ENCODE assay signal across 11 cellular contexts in genomic region chr2:27766287-27766661, GRCh38. TPM values are rescaled to one million over a fixed set of nuclear protein-coding genes. Genes with fewer than 3 reads are reported as not detected.
DNase-seq lines count a peak whose midpoint lies in the region; ATAC-seq, FAIRE-seq and TF ChIP-seq lines count a peak whose summit lies in the region.
"Had no signal": no experiment of that assay in that cellular context is flagged by ENCODE, and none has a peak within 500 bp of the region (broad histone marks: within the 10 kb centered on the region; RNA-seq: fewer than 3 reads in every experiment).

No MANE protein-coding gene starts in this region.

- H3K27me3 ChIP-seq in liver (ENCODE audit: control insufficient read depth in 4 of 4, insufficient read depth in 4 of 4, low read length in 3 of 4): no peaks in the 10 kb centered on the region

- H3K4me3 Mint-ChIP-seq in activated T-cell treated with anti-CD3 and anti-CD28 coated beads, Interleukin-2, amount 50 U/mL, for 4 hours: peak overlapping the region; percentile 63
- peak overlapping the region; percentile 59 for H3K4me3 Mint-ChIP-seq in activated naive CD8-positive, alpha-beta T cell treated with anti-CD3 and anti-CD28 coated beads, Interleukin-2, amount 50 U/mL, for 24 hours
- H3K4me3 Mint-ChIP-seq in stimulated activated naive CD8-positive, alpha-beta T cell treated with anti-CD3 and anti-CD28 coated beads, Interleukin-15, amount 100 ng/mL, for 72 hours: peak overlapping the region; percentile 66 to 67

- no peaks in the 10 kb centered on the region for H3K36me3 ChIP-seq in liver (ENCODE audit: control insufficient read depth in 4 of 4, insufficient read depth in 3 of 4, low read depth in 1 of 4, low read length in 3 of 4)
- H3K36me3 ChIP-seq: prostate gland had no signal

- H3K27me3 Mint-ChIP-seq in activated T-cell treated with anti-CD3 and anti-CD28 coated beads, Interleukin-2, amount 50 U/mL, for 4 hours (ENCODE audit: low read depth): peaks cover 6% of the 10 kb centered on the region
- peaks cover 12% of the 10 kb centered on the region for H3K27me3 Mint-ChIP-seq in activated naive CD8-positive, alpha-beta T cell treated with anti-CD3 and anti-CD28 coated beads, Interleukin-2, amount 50 U/mL, for 24 hours
- peaks cover 36% of the 10 kb centered on the region for H3K27me3 Mint-ChIP-seq in stimulated activated naive CD8-positive, alpha-beta T cell treated with anti-CD3 and anti-CD28 coated beads, Interleukin-15, amount 100 ng/mL, for 72 hours

- no peak for TF ChIP-seq RAD21 in liver (IDR thresholded peaks at IDR 0.05)

- H3K4me1 ChIP-seq in liver (ENCODE audit: control insufficient read depth in 4 of 4, insufficient read depth in 4 of 4, low read length in 3 of 4): peaks cover 12 to 42% (median 32%) of the 10 kb centered on the region in 4 donors
- H3K4me1 ChIP-seq: prostate gland had no signal

- peak overlapping the region in 2 of 3 donors; percentile 33 to 36 for H3K4me3 ChIP-seq in liver (ENCODE audit: low read depth in 1 of 3, low read length in 3 of 3)

- no peak for ATAC-seq in activated T-cell treated with anti-CD3 and anti-CD28 coated beads, Interleukin-2, amount 50 U/mL, for 4 hours
- no peak for ATAC-seq in activated naive CD8-positive, alpha-beta T cell treated with anti-CD3 and anti-CD28 coated beads, Interleukin-2, amount 50 U/mL, for 24 hours
- ATAC-seq in stimulated activated naive CD8-positive, alpha-beta T cell treated with anti-CD3 and anti-CD28 coated beads, Interleukin-15, amount 100 ng/mL, for 72 hours: no peak

- peak overlapping the region; percentile 79 for H3K27ac Mint-ChIP-seq in activated naive CD8-positive, alpha-beta T cell treated with anti-CD3 and anti-CD28 coated beads, Interleukin-2, amount 50 U/mL, for 24 hours
- H3K27ac Mint-ChIP-seq in stimulated activated naive CD8-positive, alpha-beta T cell treated with anti-CD3 and anti-CD28 coated beads, Interleukin-15, amount 100 ng/mL, for 72 hours: peak overlapping the region; percentile 63 to 89

- peak overlapping the region in 1 of 2 donors; percentile 14 for H3K27ac ChIP-seq in liver (ENCODE audit: low read depth in 1 of 2, low read length in 2 of 2)
- H3K27ac ChIP-seq: prostate gland had no signal

- no peak for DNase-seq in activated T-cell treated with anti-CD3 and anti-CD28 coated beads, Interleukin-2, amount 50 U/mL, for 4 hours
- DNase-seq in activated T-cell treated with anti-CD3 and anti-CD28 coated beads for 4 hours (no peak), dermis blood vessel endothelial cell (no peak), DMS153 treated with DMSO at 0.1 percent for 48 hours (lab: John Stamatoyannopoulos, UW; ENCODE audit: unreplicated experiment) (no peak), D721Med (ENCODE audit: insufficient read length, low spot score) (no peak)
- DNase-seq in activated naive CD8-positive, alpha-beta T cell treated with anti-CD3 and anti-CD28 coated beads, Interleukin-2, amount 50 U/mL, for 24 hours: no peak
- no peak for DNase-seq in stimulated activated naive CD8-positive, alpha-beta T cell treated with anti-CD3 and anti-CD28 coated beads, Interleukin-15, amount 100 ng/mL, for 72 hours
- DNase-seq: GOT3 had no signal

- no peak for FAIRE-seq in D721Med (lab: Jason Lieb, UNC)
- FAIRE-seq: islet of Langerhans had no signal

- peaks cover 15% of the 10 kb centered on the region for H3K4me1 Mint-ChIP-seq in activated T-cell treated with anti-CD3 and anti-CD28 coated beads, Interleukin-2, amount 50 U/mL, for 4 hours (ENCODE audit: low read depth)
- peaks cover 21% of the 10 kb centered on the region for H3K4me1 Mint-ChIP-seq in activated naive CD8-positive, alpha-beta T cell treated with anti-CD3 and anti-CD28 coated beads, Interleukin-2, amount 50 U/mL, for 24 hours
- H3K4me1 Mint-ChIP-seq in stimulated activated naive CD8-positive, alpha-beta T cell treated with anti-CD3 and anti-CD28 coated beads, Interleukin-15, amount 100 ng/mL, for 72 hours: peaks cover 23% of the 10 kb centered on the region

- WGBS in liver: 75% methylated on average over 2 of the region's 2 CpGs

- no peaks in the 10 kb centered on the region for H3K36me3 Mint-ChIP-seq in activated T-cell treated with anti-CD3 and anti-CD28 coated beads, Interleukin-2, amount 50 U/mL, for 4 hours (ENCODE audit: insufficient read depth)
- no peaks in the 10 kb centered on the region for H3K36me3 Mint-ChIP-seq in activated naive CD8-positive, alpha-beta T cell treated with anti-CD3 and anti-CD28 coated beads, Interleukin-2, amount 50 U/mL, for 24 hours (ENCODE audit: low read depth)

- no peaks in the 10 kb centered on the region for H3K9me3 ChIP-seq in liver (ENCODE audit: control insufficient read depth in 4 of 4, low read length in 3 of 4)
- H3K9me3 ChIP-seq: prostate gland had no signal

- TF ChIP-seq CTCF in liver (IDR thresholded peaks at IDR 0.05; ENCODE audit: low read depth, low read length, missing input control) (no peak), D721Med (IDR thresholded peaks at IDR 0.05; ENCODE audit: insufficient read depth, missing control alignments) (no peak)

- H3K9me3 Mint-ChIP-seq in activated T-cell treated with anti-CD3 and anti-CD28 coated beads, Interleukin-2, amount 50 U/mL, for 4 hours: no peaks in the 10 kb centered on the region
- no peaks in the 10 kb centered on the region for H3K9me3 Mint-ChIP-seq in activated naive CD8-positive, alpha-beta T cell treated with anti-CD3 and anti-CD28 coated beads, Interleukin-2, amount 50 U/mL, for 24 hours
- H3K9me3 Mint-ChIP-seq in stimulated activated naive CD8-positive, alpha-beta T cell treated with anti-CD3 and anti-CD28 coated beads, Interleukin-15, amount 100 ng/mL, for 72 hours: no peaks in the 10 kb centered on the region

- peak overlapping the region in 1 of 2 donors; percentile 55 for H3K9ac ChIP-seq in liver (ENCODE audit: low read depth in 1 of 2, low read length in 2 of 2)

TF ChIP-seq in liver, 16 proteins besides CTCF, POLR2A, EP300 and RAD21:
- no peak for TF ChIP-seq ZBTB33 (IDR thresholded peaks at IDR 0.05)
TF ChIP-seq in liver: peak in this region for 0.

RNA-seq across cellular contexts. Expression of gene MRPL33, which starts 5.2 kb away (rescaled TPM):
- total RNA-seq in activated T-cell treated with anti-CD3 and anti-CD28 coated beads, Interleukin-2, amount 50 U/mL, for 4 hours: 10 to 100 TPM; 67.9 to 84.5 (median 68.4) TPM
- total RNA-seq in liver (10 to 100 TPM; 31.2 to 35.7 TPM), dermis blood vessel endothelial cell (94.3 and 98.2 TPM in 2 replicates)
- polyA plus RNA-seq in liver: 100 to 1,000 TPM in 1 of 2 donors, 10 to 100 TPM in 1; 46.2 to 130 TPM
